Comparison of ENCODE assay signal across 8 cellular contexts in genomic region chr11:19071255-19071654, GRCh38.
DNase-seq lines count a peak whose midpoint lies in the region; ATAC-seq and TF ChIP-seq lines count a peak whose summit lies in the region.

No MANE protein-coding gene starts in this region.

- no peaks in the 10 kb centered on the region for H3K27me3 ChIP-seq in iPS-15b (ENCODE audit: control insufficient read depth, insufficient read depth, low read length)

- H3K27me3 Mint-ChIP-seq in T-helper 1 cell treated with Interleukin-12 subunit alpha and Interleukin-12 subunit beta and Interleukin-4 antibody, amounts not matched to agents 30 μg/mL and 1 μg/mL, for 36 hours (ENCODE audit: low read depth): peaks cover 26% of the 10 kb centered on the region

- no peak overlapping the region for H3K9ac ChIP-seq in iPS-15b (ENCODE audit: low read depth, low read length)

- DNase-seq in activated gamma-delta T cell treated with Interleukin-2 at 50 U/mL for 16 hours: peak; percentile 40
- no peak for DNase-seq in activated gamma-delta T cell (lab: John Stamatoyannopoulos, UW)
- peak; percentile 52 to 72 for DNase-seq in NCI-H187 (lab: John Stamatoyannopoulos, UW)
- DNase-seq in astrocyte of the spinal cord (ENCODE audit: low read depth, low spot score): peak; percentile 78
- peak; percentile 39 for DNase-seq in smooth muscle cell of the brain vasculature (ENCODE audit: low read depth, low spot score)

- H3K4me3 ChIP-seq in astrocyte of the spinal cord (ENCODE audit: low read depth, low read length) (peak overlapping the region; percentile 6), iPS-15b (ENCODE audit: low read depth, low read length) (peak overlapping the region; percentile 23)

- H3K4me1 Mint-ChIP-seq in T-helper 1 cell treated with Interleukin-12 subunit alpha and Interleukin-12 subunit beta and Interleukin-4 antibody, amounts not matched to agents 30 μg/mL and 1 μg/mL, for 36 hours (ENCODE audit: low read depth): peaks cover 2% of the 10 kb centered on the region

- H3K9me3 Mint-ChIP-seq in T-helper 1 cell treated with Interleukin-12 subunit alpha and Interleukin-12 subunit beta and Interleukin-4 antibody, amounts not matched to agents 30 μg/mL and 1 μg/mL, for 36 hours: peaks cover 12% of the 10 kb centered on the region

- in situ Hi-C loops in astrocyte of the spinal cord (cut with HindIII; ENCODE audit: low sequenced_read_pairs): no loop called here

- ATAC-seq in HG02885 (IDR thresholded peaks at IDR 0.05; ENCODE audit: poor library complexity, unreplicated experiment): peak; percentile 98

- H3K36me3 Mint-ChIP-seq in T-helper 1 cell treated with Interleukin-12 subunit alpha and Interleukin-12 subunit beta and Interleukin-4 antibody, amounts not matched to agents 30 μg/mL and 1 μg/mL, for 36 hours (ENCODE audit: low read depth): no peaks in the 10 kb centered on the region

- H3K27ac Mint-ChIP-seq in T-helper 1 cell treated with Interleukin-12 subunit alpha and Interleukin-12 subunit beta and Interleukin-4 antibody, amounts not matched to agents 30 μg/mL and 1 μg/mL, for 36 hours: no peak overlapping the region

- H3K4me3 Mint-ChIP-seq in T-helper 1 cell treated with Interleukin-12 subunit alpha and Interleukin-12 subunit beta and Interleukin-4 antibody, amounts not matched to agents 30 μg/mL and 1 μg/mL, for 36 hours: peak overlapping the region; percentile 10

- peaks cover 7% of the 10 kb centered on the region for H3K4me1 ChIP-seq in iPS-15b (ENCODE audit: control insufficient read depth, insufficient read depth, low read length)

- no peaks in the 10 kb centered on the region for H3K9me3 ChIP-seq in iPS-15b (ENCODE audit: control insufficient read depth, insufficient read depth, low read length)

- TF ChIP-seq CTCF in astrocyte of the spinal cord (IDR thresholded peaks at IDR 0.05; ENCODE audit: low read depth, low read length): peak; percentile 95

- H3K36me3 ChIP-seq in iPS-15b (ENCODE audit: control insufficient read depth, insufficient read depth, low read length): no peaks in the 10 kb centered on the region
